8 cellular contexts compared by ENCODE assay signal in genomic region chr13:40589285-40590109, GRCh38.
DNase-seq lines count a peak whose midpoint lies in the region; ATAC-seq and TF ChIP-seq lines count a peak whose summit lies in the region.

No MANE protein-coding gene starts in this region.

- H3K9me3 Mint-ChIP-seq in WTC11 (peaks cover 3% of the 10 kb centered on the region; the same call in 1 of the 2 replicates), glutamatergic neuron (ENCODE audit: unreplicated experiment) (peaks cover 2% of the 10 kb centered on the region)

- H3K36me3 ChIP-seq in psoas muscle (ENCODE audit: insufficient read depth in 1 of 2, low read depth in 1 of 2): no peaks in the 10 kb centered on the region

- H3K27me3 Mint-ChIP-seq in WTC11 (ENCODE audit: low read depth) (no peaks in the 10 kb centered on the region), glutamatergic neuron (ENCODE audit: unreplicated experiment) (peaks cover 1% of the 10 kb centered on the region)

- CTCF ChIA-PET in WTC11 (lab: Charles Lee): interaction anchor here (1.0 kb wide), 1 partner anchor 17 kb away, joined by 3 read pairs; no protein-coding TSS in a partner anchor

- H3K27ac ChIP-seq in psoas muscle: peak overlapping the region; percentile 90

- TF ChIP-seq CTCF in WTC11 (IDR thresholded peaks at IDR 0.05) (no peak), glutamatergic neuron (IDR thresholded peaks at IDR 0.05; ENCODE audit: partially characterized antibody, unreplicated experiment) (no peak), psoas muscle (IDR thresholded peaks at IDR 0.05) (no peak)

- H3K36me3 Mint-ChIP-seq in WTC11: peaks cover 5% of the 10 kb centered on the region
- no peaks in the 10 kb centered on the region for H3K36me3 Mint-ChIP-seq in glutamatergic neuron (ENCODE audit: unreplicated experiment)

- peak; percentile 93 for ATAC-seq in GM21423 (IDR thresholded peaks at IDR 0.05; ENCODE audit: unreplicated experiment)
- no peak for ATAC-seq in WTC11
- peak; percentile 83 to 90 (median 86) for ATAC-seq in psoas muscle

- H3K27me3 ChIP-seq in psoas muscle (ENCODE audit: insufficient read depth in 3 of 3, low read length in 2 of 3): no peaks in the 10 kb centered on the region

- intact Hi-C loops in psoas muscle (cut with DNase I): loop anchor here in 1 of 2 donors (10.0 kb wide), 1 partner anchor 245 kb away; no protein-coding TSS in a partner anchor

- no peaks in the 10 kb centered on the region for H3K9me3 ChIP-seq in psoas muscle

- peak overlapping the region; percentile 40 for H3K4me3 ChIP-seq in psoas muscle

- POLR2A ChIA-PET in WTC11 (lab: Charles Lee): no interaction called here

- no peak overlapping the region for H3K4me3 Mint-ChIP-seq in WTC11
- peak overlapping the region; percentile 37 for H3K4me3 Mint-ChIP-seq in glutamatergic neuron (ENCODE audit: unreplicated experiment)

- in situ Hi-C loops in G401 (cut with HindIII; ENCODE audit: low sequenced_read_pairs): no loop called here

- peaks cover 89% of the 10 kb centered on the region for H3K4me1 ChIP-seq in psoas muscle

- DNase-seq in G401 (ENCODE audit: low spot score): peak; percentile 7
- peak; percentile 16 for DNase-seq in HS-5 (ENCODE audit: low read depth)
- no peak for DNase-seq in WTC11 (ENCODE audit: low spot score)
- DNase-seq in glutamatergic neuron: no peak
- peak; percentile 42 to 62 for DNase-seq in psoas muscle
- no peak for DNase-seq in NCI-H2196 (lab: John Stamatoyannopoulos, UW; ENCODE audit: unreplicated experiment)
- DNase-seq in stimulated activated CD4-positive, alpha-beta T cell treated with anti-CD3 and anti-CD28 coated beads, Interleukin-4, amount 100 ng/mL, for 4 hours: no peak

- H3K27ac Mint-ChIP-seq in WTC11 (peak overlapping the region; percentile 52), glutamatergic neuron (ENCODE audit: unreplicated experiment) (peak overlapping the region; percentile 75)

- H3K4me1 Mint-ChIP-seq in WTC11: peaks cover 88% of the 10 kb centered on the region
- H3K4me1 Mint-ChIP-seq in glutamatergic neuron (ENCODE audit: low read depth, unreplicated experiment): peaks cover 17% of the 10 kb centered on the region

- WGBS in psoas muscle, 3 donors: 3 to 7% (median 3%) methylated on average over 4 of the region's 4 CpGs

TF ChIP-seq in WTC11, 78 proteins besides CTCF, POLR2A, EP300 and RAD21 (continues in another document):
- no peak for TF ChIP-seq PRRX2 (CRISPR knock-in tag; IDR thresholded peaks at IDR 0.05)
- no peak for TF ChIP-seq MLX (CRISPR knock-in tag; IDR thresholded peaks at IDR 0.05)
- TF ChIP-seq PRDM15 (CRISPR knock-in tag; IDR thresholded peaks at IDR 0.05): no peak
- no peak for TF ChIP-seq HMGXB4 (CRISPR knock-in tag; IDR thresholded peaks at IDR 0.05)
- no peak for TF ChIP-seq ZNF671 (CRISPR knock-in tag; IDR thresholded peaks at IDR 0.05)
- no peak for TF ChIP-seq IRF1 (CRISPR knock-in tag; IDR thresholded peaks at IDR 0.05)
- no peak for TF ChIP-seq ZNF219 (CRISPR knock-in tag; IDR thresholded peaks at IDR 0.05; ENCODE audit: borderline replicate concordance)
- TF ChIP-seq JUN (CRISPR knock-in tag; IDR thresholded peaks at IDR 0.05): no peak
- TF ChIP-seq FOXP4 (CRISPR knock-in tag; IDR thresholded peaks at IDR 0.05): no peak
- no peak for TF ChIP-seq SMAD3 (CRISPR knock-in tag; IDR thresholded peaks at IDR 0.05; ENCODE audit: borderline replicate concordance)
- TF ChIP-seq IRF2 (CRISPR knock-in tag; IDR thresholded peaks at IDR 0.05; ENCODE audit: borderline replicate concordance, low read depth): no peak
- no peak for TF ChIP-seq ZNF416 (CRISPR knock-in tag; IDR thresholded peaks at IDR 0.05)
- no peak for TF ChIP-seq CREB1 (CRISPR knock-in tag; IDR thresholded peaks at IDR 0.05)
- TF ChIP-seq ATF3 (CRISPR knock-in tag; conservative IDR thresholded peaks at IDR 0.05): no peak
- no peak for TF ChIP-seq TEAD1 (CRISPR knock-in tag; IDR thresholded peaks at IDR 0.05)
- TF ChIP-seq NR1H2 (CRISPR knock-in tag; IDR thresholded peaks at IDR 0.05): no peak
- TF ChIP-seq USF2 (CRISPR knock-in tag; IDR thresholded peaks at IDR 0.05): no peak
- no peak for TF ChIP-seq FOXJ3 (CRISPR knock-in tag; IDR thresholded peaks at IDR 0.05; ENCODE audit: borderline replicate concordance)

Comparison
In these comparisons a context has a peak if more than half of its experiments do, and no peak if none do; other contexts are left out.
1. DNase-seq: peak in G401 (single experiment), HS-5 (single experiment) and psoas muscle (2 of 2); none in WTC11 (single experiment), glutamatergic neuron (single experiment), NCI-H2196 (single experiment) and stimulated activated CD4-positive, alpha-beta T cell treated with anti-CD3 and anti-CD28 coated beads, Interleukin-4, amount 100 ng/mL, for 4 hours (0 of 2).